Comparison of ENCODE assay signal across 8 cellular contexts in the genomic region with DNA sequence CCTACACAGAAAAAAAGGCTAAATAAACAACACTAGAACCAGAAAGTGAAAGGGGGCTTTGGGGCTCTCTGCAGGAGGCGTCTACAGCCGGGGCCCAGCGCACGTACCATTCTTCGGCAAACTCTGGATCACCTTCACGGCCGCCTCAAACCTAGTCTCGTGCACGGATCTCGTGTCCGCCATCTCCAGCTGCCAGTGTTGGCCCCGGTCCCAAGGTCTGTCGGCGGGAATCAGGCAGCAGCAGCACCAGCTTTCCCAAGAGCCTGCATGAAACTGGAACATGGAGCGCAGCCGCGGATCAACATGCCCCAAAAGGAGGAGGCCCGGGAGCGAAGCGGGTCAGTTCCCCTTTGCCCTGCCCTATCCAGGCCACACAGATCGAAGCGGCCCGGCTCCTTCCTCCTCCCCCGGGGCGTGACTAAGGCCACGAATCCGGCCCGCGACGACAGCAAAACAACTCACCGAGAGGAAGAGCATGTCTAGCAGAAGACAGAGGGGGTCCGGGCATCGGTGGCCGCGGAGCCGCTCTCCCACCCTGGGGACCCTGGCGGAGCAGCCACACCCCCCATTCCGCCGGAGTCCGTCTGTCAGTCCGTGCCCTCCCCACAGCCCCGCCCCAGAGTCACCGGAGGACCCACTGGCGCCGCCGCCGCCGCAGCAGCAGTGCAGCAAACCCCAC. TPM values are rescaled to one million over a fixed set of nuclear protein-coding genes. Genes with fewer than 3 reads are reported as not detected.
A peak's percentile ranks its signal among the peaks of the same experiment; 100 is the strongest.
DNase-seq lines count a peak whose midpoint lies in the region; ATAC-seq, FAIRE-seq and TF ChIP-seq lines count a peak whose summit lies in the region.

TSS of gene ACBD5 (minus strand) at position 586 of the 679 bp plus-strand sequence. CDS start at position 477, 109 bp downstream.

- intact Hi-C loops in HepG2 (cut with micrococcal nuclease; ENCODE audit: unreplicated experiment) = loop anchor here (10.0 kb wide), 1 partner anchor 264 kb away; the partner anchor contains the start of gene RAB18

- peak within 1 kb of the TSS; percentile 87 for H3K4me2 ChIP-seq in HepG2 (ENCODE audit: low read depth, low read length)

- TF ChIP-seq POLR2A in GM19099 (IDR thresholded peaks at IDR 0.05; ENCODE audit: extremely low read depth, insufficient read length, low read depth) (peak; percentile 66), HepG2 (IDR thresholded peaks at IDR 0.05; ENCODE audit: insufficient read depth in 1 of 2, low read depth in 2 of 2, low read length in 2 of 2) (peak; percentile 52 to 75; a peak in 3 of 4 replicates)

- H3K27ac ChIP-seq in HepG2 (ENCODE audit: extremely low read length, insufficient read depth, low read length) = peak within 1 kb of the TSS; percentile 97

- H3K36me3 ChIP-seq in BJ (ENCODE audit: control insufficient read depth, insufficient read depth, low read length) (no peaks in the 10 kb centered on the region), HepG2 (replicated peaks in 1 of 2; ENCODE audit: control insufficient read depth in 1 of 2, insufficient read depth in 2 of 2, low read length in 2 of 2) (no peaks in the 10 kb centered on the region)

- no peaks in the 10 kb centered on the region for H4K20me1 ChIP-seq in HepG2 (ENCODE audit: insufficient read depth, low read length)

- peaks cover 30% of the 10 kb centered on the region for H3K4me1 ChIP-seq in HepG2 (ENCODE audit: insufficient read depth, low read length)

- peak within 1 kb of the TSS; percentile 74 for H3K4me3 ChIP-seq in BJ (ENCODE audit: low read depth, low read length)
- peak within 1 kb of the TSS; percentile 86 to 95 (median 92) for H3K4me3 ChIP-seq in HepG2 (replicated peaks in 1 of 3; ENCODE audit: insufficient read depth in 1 of 3, low read depth in 2 of 3, low read length in 3 of 3)

- POLR2A ChIA-PET in BJ (lab: Charles Lee) = no interaction called here
- POLR2A ChIA-PET in HepG2 (lab: Yijun Ruan, JAX) = interaction anchor here (0.8 to 1.6 kb wide), 4 partner anchors 24 to 511 kb away, joined by 3 to 9 read pairs (median 4); partner anchors contain the start of genes RAB18 and YME1L1

- TF ChIP-seq RAD21 in HepG2 (CRISPR knock-in tag; IDR thresholded peaks at IDR 0.05) = no peak

- H3K79me2 ChIP-seq in HepG2 (ENCODE audit: insufficient read depth, low read length) = peaks cover 16% of the 10 kb centered on the region

- in situ Hi-C loops in HepG2 (cut with HindIII; ENCODE audit: extremely low pct_ligation_motif_present, low pct_unique_long_range_greater_than_20kb) = no loop called here

- peak; percentile 39 for ATAC-seq in HG03378 (IDR thresholded peaks at IDR 0.05; ENCODE audit: unreplicated experiment)
- peak; percentile 83 for ATAC-seq in HepG2

- TF ChIP-seq EP300 in HepG2 (IDR thresholded peaks at IDR 0.05; ENCODE audit: low read depth in 2 of 2, low read length in 2 of 2) (0 out of 4 replicates have a peak, but pooled peaks of 1 of the 2 experiments have one; percentile 27), HepG2 (CRISPR knock-in tag; IDR thresholded peaks at IDR 0.05; ENCODE audit: borderline replicate concordance) (0 out of 2 replicates have a peak, but pooled peaks have one; percentile 18)

- TF ChIP-seq CTCF in BJ (IDR thresholded peaks at IDR 0.05; ENCODE audit: insufficient read depth, low read depth, low read length) (no peak), HepG2 (CRISPR knock-in tag; IDR thresholded peaks at IDR 0.05) (peak; percentile 26; the same call in 1 of the 2 replicates)

- no peaks in the 10 kb centered on the region for H3K9me3 ChIP-seq in HepG2 (ENCODE audit: low read length)

- FAIRE-seq in HepG2 (lab: Jason Lieb, UNC) = no peak

- peak within 1 kb of the TSS; percentile 83 for H3K9ac ChIP-seq in HepG2 (ENCODE audit: insufficient read depth, low read depth, low read length)

- H3K27me3 ChIP-seq in BJ (ENCODE audit: control insufficient read depth, insufficient read depth, low read length) (no peaks in the 10 kb centered on the region), HepG2 (ENCODE audit: control insufficient read depth in 1 of 2, insufficient read depth in 2 of 2, low read length in 2 of 2) (no peaks in the 10 kb centered on the region)

- CTCF ChIA-PET in BJ (lab: Yijun Ruan, JAX) (interaction anchor here (0.9 to 1.9 kb wide), 3 partner anchors 11 to 20 kb away, joined by 3 to 10 read pairs (median 3); no protein-coding TSS in a partner anchor), HepG2 (lab: Yijun Ruan, JAX; ENCODE audit: low intra/inter-chr PET ratio, low total read pairs) (no interaction called here)

- WGBS in HepG2 (ENCODE audit: low lambda C conversion rate) = 4% methylated on average over 5 of the region's 48 CpGs

- TSS peak; percentile 40 for BruUV-seq in HepG2 (replicated peaks; lab: Mats Ljungman, UMichigan)

- peak; percentile 15 for DNase-seq in BJ (ENCODE audit: low read depth)
- DNase-seq in NCI-H69 (lab: John Stamatoyannopoulos, UW) = peak; percentile 77
- DNase-seq in activated CD4-positive, alpha-beta T cell treated with anti-CD3 and anti-CD28 coated beads, Interleukin-2, amount 50 U/mL, for 48 hours = peak; percentile 82 to 86
- peak in 1 of 2 donors; percentile 73 for DNase-seq in dermis microvascular lymphatic vessel endothelial cell (ENCODE audit: low read depth in 2 of 2)
- peak; percentile 81 for DNase-seq in HepG2 (ENCODE audit: low spot score)
- DNase-seq in stimulated activated CD4-positive, alpha-beta T cell treated with anti-CD3 and anti-CD28 coated beads, Interleukin-4, amount 100 ng/mL, for 24 hours = peak; percentile 79

- H2AFZ ChIP-seq in HepG2 (ENCODE audit: low read length) = no peak within 1 kb of the TSS

TF ChIP-seq in HepG2, 621 proteins besides CTCF, POLR2A, EP300 and RAD21 (continues in another document):
- TF ChIP-seq ARID3A (IDR thresholded peaks at IDR 0.05; ENCODE audit: low read depth, low read length) (no peak), EEA1 (CRISPR knock-in tag; IDR thresholded peaks at IDR 0.05; ENCODE audit: borderline replicate concordance) (no peak), ZNF569 (CRISPR knock-in tag; IDR thresholded peaks at IDR 0.05; ENCODE audit: borderline replicate concordance) (no peak)

RNA-seq across cellular contexts. Expression of gene ACBD5, which starts in this region (rescaled TPM):
- 7.8 and 13.1 TPM in 2 replicates for polyA plus RNA-seq in BJ (2011; rRNA removed)
- polyA minus RNA-seq in BJ (2011; rRNA and poly(A)+ RNA removed) = 4.6 and 6.3 TPM in 2 replicates
- 14.6 and 19.1 TPM in 2 replicates for total RNA-seq in dermis microvascular lymphatic vessel endothelial cell
- total RNA-seq in HepG2 (2016; rRNA removed; fragmentation: Illumina TruSeq; extraction: Trizol) = 14.8 and 21.4 TPM in 2 replicates
- 1.5 and 1.9 TPM in 2 replicates for total RNA-seq in HepG2 (2016; cell fraction: cytosol; rRNA removed; fragmentation: Illumina TruSeq; extraction: Trizol; ENCODE audit: low read depth)
- 14.2 and 19.3 TPM in 2 replicates for total RNA-seq in HepG2 (2016; cell fraction: insoluble cytoplasmic fraction; rRNA removed; fragmentation: Illumina TruSeq; extraction: Trizol)
- 6.0 and 6.5 TPM in 2 replicates for total RNA-seq in HepG2 (2016; cell fraction: membrane; rRNA removed; fragmentation: Illumina TruSeq; extraction: Trizol)
- total RNA-seq in HepG2 (2016; cell fraction: nucleus; rRNA removed; fragmentation: Illumina TruSeq; extraction: Trizol) = 9.3 and 12.6 TPM in 2 replicates
- polyA plus RNA-seq in HepG2 (2011; rRNA removed) = 9.1 and 10.3 TPM in 2 replicates
- 5.0 and 7.1 TPM in 2 replicates for polyA plus RNA-seq in HepG2 (2011; cell fraction: cytosol; rRNA removed)
- polyA plus RNA-seq in HepG2 (2011; cell fraction: nucleus; rRNA removed) = 4.6 and 5.0 TPM in 2 replicates
- 12.0 and 15.3 TPM in 2 replicates for polyA plus RNA-seq in HepG2 (2012)
- 0.67 and 0.87 TPM in 2 replicates for polyA plus RNA-seq in HepG2 (2016; cell fraction: cytosol; fragmentation: Illumina TruSeq; extraction: Trizol; ENCODE audit: low read depth)
- 12.6 and 14.1 TPM in 2 replicates for polyA plus RNA-seq in HepG2 (2016; cell fraction: insoluble cytoplasmic fraction; fragmentation: Illumina TruSeq; extraction: Trizol; ENCODE audit: low read depth)
- polyA plus RNA-seq in HepG2 (2016; cell fraction: membrane; fragmentation: Illumina TruSeq; extraction: Trizol; ENCODE audit: low read depth) = 2.3 and 2.7 TPM in 2 replicates
- polyA plus RNA-seq in HepG2 (2016; cell fraction: nucleus; fragmentation: Illumina TruSeq; extraction: Trizol; ENCODE audit: insufficient read depth, low read depth) = 11.3 and 11.8 TPM in 2 replicates
- 4.6 and 10.7 TPM in 2 replicates for polyA minus RNA-seq in HepG2 (2011; rRNA and poly(A)+ RNA removed; ENCODE audit: low replicate concordance)
- 8.6 and 10.7 TPM in 2 replicates for polyA minus RNA-seq in HepG2 (2011; cell fraction: cytosol; rRNA and poly(A)+ RNA removed)
- 13.4 and 13.8 TPM in 2 replicates for polyA minus RNA-seq in HepG2 (2011; cell fraction: nucleus; rRNA and poly(A)+ RNA removed)
